Comparison of ENCODE assay signal across 24 cellular contexts in genomic region chr9:133772581-133772980, GRCh38. TPM values are rescaled to one million over a fixed set of nuclear protein-coding genes. Genes with fewer than 3 reads are reported as not detected.
DNase-seq lines count a peak whose midpoint lies in the region; ATAC-seq and TF ChIP-seq lines count a peak whose summit lies in the region.
"Had no signal": no experiment of that assay in that cellular context is flagged by ENCODE, and none has a peak within 500 bp of the region (broad histone marks: within the 10 kb centered on the region; RNA-seq: fewer than 3 reads in every experiment).

No MANE protein-coding gene starts in this region.

- H3K27me3 ChIP-seq in BE2C = no peaks in the 10 kb centered on the region
- H3K27me3 ChIP-seq: Peyer's patch had no signal

- peaks cover 82% of the 10 kb centered on the region for H3K36me3 ChIP-seq in BE2C

- no peaks in the 10 kb centered on the region for H3K4me1 Mint-ChIP-seq in nephron progenitor cell

- H3K27ac ChIP-seq in coronary artery = no peak overlapping the region
- H3K27ac ChIP-seq: 22Rv1, GM23248, Peyer's patch had no signal

- H3K4me3 Mint-ChIP-seq in nephron progenitor cell = no peak overlapping the region
- H3K4me3 Mint-ChIP-seq: CD8-positive, alpha-beta T cell had no signal

- H3K36me3 Mint-ChIP-seq in nephron progenitor cell (ENCODE audit: low read depth) = peaks cover 23% of the 10 kb centered on the region
- H3K36me3 Mint-ChIP-seq: CD8-positive, alpha-beta T cell had no signal

- peaks cover 4% of the 10 kb centered on the region for H3K9me3 ChIP-seq in BE2C
- H3K9me3 ChIP-seq: HAP-1 had no signal

- H3K4me3 ChIP-seq in BE2C (ENCODE audit: low read depth, low read length) (no peak overlapping the region), coronary artery (no peak overlapping the region)
- H3K4me3 ChIP-seq: GM23248, HAP-1, Peyer's patch had no signal

- peak overlapping the region; percentile 65 for H3K27ac Mint-ChIP-seq in nephron progenitor cell
- H3K27ac Mint-ChIP-seq: CD8-positive, alpha-beta T cell had no signal

- peak; percentile 21 for DNase-seq in activated CD4-positive, CD25-positive, alpha-beta regulatory T cell treated with anti-CD3 and anti-CD28 coated beads, Interleukin-2, amount 50 U/mL, for 72 hours
- DNase-seq in BE2C (peak; percentile 1), coronary artery (ENCODE audit: low spot score) (peak; percentile 19), nephron progenitor cell (no peak), NOMO-1 treated with dmso at 0.1 percent for 144 hours (lab: John Stamatoyannopoulos, UW; ENCODE audit: unreplicated experiment) (no peak)
- DNase-seq: ACHN; C1 segment of cervical spinal cord; DND-41; GM23248; KBM-7; NCI-H1105; NCI-H146; NCI-H2029; NCI-H226; NCI-H510A treated with DMSO at 0.1 percent for 48 hours; NCI-H774; NK-92 treated with Interleukin-12 subunit alpha and Interleukin-12 subunit beta, amount 100 ng/mL, for 24 hours had no signal

- no peak for ATAC-seq in activated CD4-positive, CD25-positive, alpha-beta regulatory T cell treated with anti-CD3 and anti-CD28 coated beads, Interleukin-2, amount 50 U/mL, for 24 hours
- no peak for ATAC-seq in HG02588 (IDR thresholded peaks at IDR 0.05; ENCODE audit: unreplicated experiment)
- ATAC-seq in HG03469 (IDR thresholded peaks at IDR 0.05; ENCODE audit: unreplicated experiment) = no peak
- ATAC-seq: CD8-positive, alpha-beta T cell had no signal

- H3K9me3 Mint-ChIP-seq in nephron progenitor cell = peaks cover 7% of the 10 kb centered on the region
- H3K9me3 Mint-ChIP-seq: CD8-positive, alpha-beta T cell had no signal

- TF ChIP-seq CTCF in BE2C (IDR thresholded peaks at IDR 0.05; ENCODE audit: low read depth, low read length) (no peak), coronary artery (IDR thresholded peaks at IDR 0.05) (no peak), nephron progenitor cell (IDR thresholded peaks at IDR 0.05) (no peak)

- H3K27me3 Mint-ChIP-seq in nephron progenitor cell (ENCODE audit: low read depth, poor library complexity) = no peaks in the 10 kb centered on the region

- H3K4me1 ChIP-seq in BE2C = no peaks in the 10 kb centered on the region
- H3K4me1 ChIP-seq: HAP-1, Peyer's patch had no signal

RNA-seq across cellular contexts. Expression of gene SARDH, which starts 34.4 kb away (rescaled TPM):
- 6.3 TPM for polyA plus RNA-seq in BE2C (2012; ENCODE audit: insufficient read depth, insufficient read length, low read depth)

Comparison
In these comparisons a context has a peak if more than half of its experiments do, and no peak if none do; other contexts are left out.
1. DNase-seq: peak in activated CD4-positive, CD25-positive, alpha-beta regulatory T cell treated with anti-CD3 and anti-CD28 coated beads, Interleukin-2, amount 50 U/mL, for 72 hours (single experiment), BE2C (single experiment) and coronary artery (single experiment); none in nephron progenitor cell (single experiment) and NOMO-1 treated with dmso at 0.1 percent for 144 hours (single experiment).